21 cellular contexts compared by ENCODE assay signal in genomic region chr7:64651203-64651602, GRCh38. TPM values are rescaled to one million over a fixed set of nuclear protein-coding genes. Genes with fewer than 3 reads are reported as not detected.
A peak's percentile ranks its signal among the peaks of the same experiment; 100 is the strongest.
DNase-seq lines count a peak whose midpoint lies in the region; ATAC-seq, FAIRE-seq and TF ChIP-seq lines count a peak whose summit lies in the region.
"Had no signal": no experiment of that assay in that cellular context is flagged by ENCODE, and none has a peak within 500 bp of the region (broad histone marks: within the 10 kb centered on the region; RNA-seq: fewer than 3 reads in every experiment).

No MANE protein-coding gene starts in this region.

- H4K20me1 ChIP-seq in Karpas-422 (ENCODE audit: insufficient read depth, low read depth, low read length) (no peaks in the 10 kb centered on the region), K562 (replicated peaks; ENCODE audit: control insufficient read depth, insufficient read depth, low read length) (no peaks in the 10 kb centered on the region)

- H2BK5ac ChIP-seq in trophoblast cell (ENCODE audit: low read depth, low read length, poor library complexity) (no peak overlapping the region), mesendoderm (ENCODE audit: low read length) (no peak overlapping the region)

- H2BK12ac ChIP-seq in trophoblast cell (ENCODE audit: low read length): no peak overlapping the region

- DNase-seq in Karpas-422 (peak; percentile 7), K562 (ENCODE audit: extremely low read depth in 1 of 4, low spot score in 3 of 4) (no peak), trophoblast cell (peak; percentile 89 to 92), mesendoderm (no peak), DMS114 treated with DMSO at 0.1 percent for 48 hours (lab: John Stamatoyannopoulos, UW; ENCODE audit: unreplicated experiment) (no peak), AG08395 (ENCODE audit: low spot score) (no peak)
- DNase-seq: Caco-2; CD4-positive, alpha-beta T cell; DMS153; DMS79; GDM1; GOT3; H7; HFFc6 had no signal

- no peak for TF ChIP-seq POLR2A in K562 (conservative IDR thresholded peaks at IDR 0.05)

- H4K5ac ChIP-seq in mesendoderm (ENCODE audit: low read length): no peak overlapping the region

- H3K27ac ChIP-seq in Karpas-422 (ENCODE audit: low read length) (no peak overlapping the region), K562 (ENCODE audit: extremely low read depth, low read depth, low read length) (no peak overlapping the region), trophoblast cell (ENCODE audit: low read depth, low read length) (no peak overlapping the region), mesendoderm (ENCODE audit: low read depth, low read length) (no peak overlapping the region)
- H3K27ac ChIP-seq: C4-2B had no signal

- no TSS peak for BruUV-seq in K562 (replicated peaks; lab: Mats Ljungman, UMichigan)

- in situ Hi-C loops in K562 (cut with MboI): no loop called here

- FAIRE-seq in K562 (lab: Jason Lieb, UNC): no peak
- FAIRE-seq: D721Med, GM12892, GM18507, HTR-8/SVneo had no signal

- H3K9ac ChIP-seq in Karpas-422 (ENCODE audit: low read length) (no peak overlapping the region), K562 (ENCODE audit: insufficient read depth in 1 of 2, low read depth in 2 of 2, low read length in 2 of 2) (no peak overlapping the region), trophoblast cell (ENCODE audit: low read length) (no peak overlapping the region), mesendoderm (ENCODE audit: low read length) (no peak overlapping the region)

- H3K56ac ChIP-seq in mesendoderm (ENCODE audit: low read length): no peak overlapping the region

- 33% methylated on average over 1 of the region's 1 CpG for WGBS in K562 (ENCODE audit: insufficient coverage, low coverage, missing lambda C conversion rate)
- no CpG with 5 or more reads among the region's 1 CpG for WGBS in trophoblast cell (ENCODE audit: extremely low coverage, insufficient coverage, insufficient read length)
- no CpG with 5 or more reads among the region's 1 CpG for WGBS in mesendoderm (ENCODE audit: extremely low coverage, insufficient coverage, low lambda C conversion rate)

- H3K4me2 ChIP-seq in Karpas-422 (ENCODE audit: low read depth, low read length, poor library complexity, severe bottlenecking): no peak overlapping the region
- H3K4me2 ChIP-seq in K562 (ENCODE audit: insufficient read depth, low read length): no peak overlapping the region
- H3K4me2 ChIP-seq in trophoblast cell (ENCODE audit: low read length): no peak overlapping the region
- H3K4me2 ChIP-seq in mesendoderm (ENCODE audit: low read length): no peak overlapping the region

- H3K23ac ChIP-seq in trophoblast cell (ENCODE audit: low read length): no peak overlapping the region
- H3K23ac ChIP-seq in mesendoderm (ENCODE audit: low read length): no peak overlapping the region

- H3K4me1 ChIP-seq in Karpas-422 (ENCODE audit: low read length) (no peaks in the 10 kb centered on the region), K562 (replicated peaks in 1 of 2; ENCODE audit: control insufficient read depth in 2 of 2, insufficient read depth in 2 of 2, low read length in 2 of 2) (no peaks in the 10 kb centered on the region), trophoblast cell (ENCODE audit: control insufficient read depth in 1 of 2, insufficient read depth in 2 of 2, low read length in 2 of 2) (no peaks in the 10 kb centered on the region), mesendoderm (ENCODE audit: control insufficient read depth, low read depth, low read length) (no peaks in the 10 kb centered on the region)
- H3K4me1 ChIP-seq: Caco-2 had no signal

- no peak overlapping the region for H2AFZ ChIP-seq in Karpas-422 (ENCODE audit: low read length)
- no peak overlapping the region for H2AFZ ChIP-seq in K562 (ENCODE audit: low read depth, low read length)
- no peak overlapping the region for H2AFZ ChIP-seq in trophoblast cell (ENCODE audit: insufficient read depth, low read length, poor library complexity)

- no peaks in the 10 kb centered on the region for H3K79me1 ChIP-seq in trophoblast cell (ENCODE audit: low read length)
- no peaks in the 10 kb centered on the region for H3K79me1 ChIP-seq in mesendoderm (ENCODE audit: low read length)

- CTCF ChIA-PET in K562 (lab: Yijun Ruan, JAX; ENCODE audit: low intra/inter-chr PET ratio): no interaction called here

- ATAC-seq in K562 (no peak), esophagus mucosa (peak; percentile 89)
- ATAC-seq: HCT116 had no signal

- no peak for TF ChIP-seq CTCF in K562 (IDR thresholded peaks at IDR 0.05 in 2 of 3, conservative IDR thresholded peaks at IDR 0.05 in 1 of 3; ENCODE audit: insufficient read depth in 2 of 3, low read depth in 1 of 3, low read length in 3 of 3)

- H2AK5ac ChIP-seq in trophoblast cell (ENCODE audit: low read length) (no peak overlapping the region), mesendoderm (ENCODE audit: low read length) (no peak overlapping the region)

- H3K9me3 ChIP-seq in Karpas-422 (ENCODE audit: low read length): no peaks in the 10 kb centered on the region
- no peaks in the 10 kb centered on the region for H3K9me3 ChIP-seq in K562 (replicated peaks; ENCODE audit: control insufficient read depth, insufficient read depth, low read depth, low read length)
- H3K9me3 ChIP-seq in trophoblast cell (ENCODE audit: insufficient read depth, low read depth, low read length): peaks cover 18% of the 10 kb centered on the region
- H3K9me3 ChIP-seq: Caco-2 had no signal

- H3K18ac ChIP-seq in trophoblast cell (ENCODE audit: low read length): no peak overlapping the region
- H3K18ac ChIP-seq in mesendoderm (ENCODE audit: low read length): no peak overlapping the region

- no peak overlapping the region for H3K4ac ChIP-seq in trophoblast cell (ENCODE audit: low read depth, low read length)
- no peak overlapping the region for H3K4ac ChIP-seq in mesendoderm (ENCODE audit: low read depth, low read length)

- H3K14ac ChIP-seq in trophoblast cell (ENCODE audit: low read length): no peak overlapping the region

- H3K9me2 ChIP-seq in Karpas-422 (replicated peaks; ENCODE audit: insufficient read depth, low read length): no peaks in the 10 kb centered on the region

- H3K9me1 ChIP-seq in K562 (ENCODE audit: control insufficient read depth, insufficient read depth, low read length): no peaks in the 10 kb centered on the region

- no peaks in the 10 kb centered on the region for H3K79me2 ChIP-seq in Karpas-422 (ENCODE audit: low read length)
- no peaks in the 10 kb centered on the region for H3K79me2 ChIP-seq in K562 (ENCODE audit: control insufficient read depth, insufficient read depth, low read length)
- no peaks in the 10 kb centered on the region for H3K79me2 ChIP-seq in trophoblast cell (ENCODE audit: control insufficient read depth, insufficient read depth, low read length, poor library complexity)
- no peaks in the 10 kb centered on the region for H3K79me2 ChIP-seq in mesendoderm (ENCODE audit: control insufficient read depth, insufficient read depth, low read length)

- H3K36me3 ChIP-seq in Karpas-422 (ENCODE audit: insufficient read depth, low read length) (no peaks in the 10 kb centered on the region), K562 (ENCODE audit: control insufficient read depth, insufficient read depth, low read length) (no peaks in the 10 kb centered on the region), trophoblast cell (ENCODE audit: control insufficient read depth in 1 of 2, insufficient read depth in 2 of 2, low read length in 2 of 2) (no peaks in the 10 kb centered on the region), mesendoderm (ENCODE audit: control insufficient read depth, insufficient read depth, low read length) (no peaks in the 10 kb centered on the region)

- H3K27me3 ChIP-seq in Karpas-422 (ENCODE audit: low read length) (no peaks in the 10 kb centered on the region), K562 (ENCODE audit: control insufficient read depth in 2 of 2, insufficient read depth in 2 of 2, low read length in 2 of 2) (no peaks in the 10 kb centered on the region), trophoblast cell (ENCODE audit: insufficient read depth, low read length) (no peaks in the 10 kb centered on the region), mesendoderm (ENCODE audit: insufficient read depth, low read length, poor library complexity) (no peaks in the 10 kb centered on the region)

- no peak overlapping the region for H2BK120ac ChIP-seq in trophoblast cell (ENCODE audit: insufficient read depth, low read length, poor library complexity)
- no peak overlapping the region for H2BK120ac ChIP-seq in mesendoderm (ENCODE audit: low read depth, low read length)

- no peak for TF ChIP-seq RAD21 in K562 (CRISPR knock-in tag; conservative IDR thresholded peaks at IDR 0.05 in 1 of 2, IDR thresholded peaks at IDR 0.05 in 1 of 2)

- H4K12ac ChIP-seq in trophoblast cell (ENCODE audit: low read depth, low read length): no peak overlapping the region

- no peak overlapping the region for H4K91ac ChIP-seq in trophoblast cell (ENCODE audit: low read depth, low read length)

- H4K8ac ChIP-seq in trophoblast cell (ENCODE audit: low read depth, low read length) (no peak overlapping the region), mesendoderm (ENCODE audit: low read depth, low read length) (no peak overlapping the region)

- no peak for TF ChIP-seq EP300 in K562 (IDR thresholded peaks at IDR 0.05; ENCODE audit: low read length)

- intact Hi-C loops in K562 (cut with micrococcal nuclease): no loop called here

- POLR2A ChIA-PET in K562 (lab: Yijun Ruan, JAX): no interaction called here

- no peak overlapping the region for H2BK15ac ChIP-seq in mesendoderm (replicated peaks; ENCODE audit: low read depth)

- H3K4me3 ChIP-seq in Karpas-422 (ENCODE audit: low read length) (no peak overlapping the region), K562 (no peak overlapping the region), trophoblast cell (ENCODE audit: low read depth, low read length) (no peak overlapping the region), mesendoderm (ENCODE audit: low read length) (no peak overlapping the region)

RNA-seq across cellular contexts. Expression of gene ZNF107, which starts 14.7 kb away (rescaled TPM):
- 18.1 and 36.7 TPM in 2 replicates for total RNA-seq in Karpas-422 (2014; rRNA removed; shearing (Covaris generic); ENCODE audit: low replicate concordance)
- 13.9 and 28.5 TPM in 2 replicates for total RNA-seq in K562 (2011; cell fraction: chromatin; rRNA removed; ENCODE audit: low replicate concordance)
- 6.3 and 10.4 TPM in 2 replicates for total RNA-seq in K562 (2011; cell fraction: nucleolus; rRNA removed)
- 14.0 and 20.2 TPM in 2 replicates for total RNA-seq in K562 (2011; cell fraction: nucleoplasm; rRNA removed)
- total RNA-seq in K562 (2014; rRNA removed) (5.3 and 7.1 TPM in 2 replicates), K562 (2014; rRNA removed; fragmentation: Illumina TruSeq; extraction: Trizol) (13.2 and 14.5 TPM in 2 replicates), K562 (2015; rRNA removed; fragmentation: Illumina TruSeq; extraction: Trizol) (14.1 and 14.2 TPM in 2 replicates), K562 (2021) (7.7 and 7.9 TPM in 2 replicates), esophagus mucosa (2.3 TPM)
- polyA plus RNA-seq in K562 (2011; rRNA removed) (5.7 and 6.7 TPM in 2 replicates), K562 (2014; fragmentation: Illumina TruSeq; extraction: Trizol) (9.8 and 13.1 TPM in 2 replicates), K562 (2014; fragmentation: Nextera tagmentation; extraction: Ambion mirVana) (1 to 10 TPM; 2.4 to 4.5 TPM), K562 (2014; rRNA removed) (8.9 and 9.3 TPM in 2 replicates)
- 2.7 and 3.2 TPM in 2 replicates for polyA plus RNA-seq in K562 (2011; cell fraction: cytosol; rRNA removed)
- 6.6 and 8.4 TPM in 2 replicates for polyA plus RNA-seq in K562 (2011; cell fraction: nucleus; rRNA removed)
- 4.3 and 5.9 TPM in 2 replicates for polyA plus RNA-seq in K562 (2012)
- 10.5 and 12.3 TPM in 2 replicates for polyA minus RNA-seq in K562 (2011; rRNA and poly(A)+ RNA removed)
- 2.3 and 6.4 TPM in 2 replicates for polyA minus RNA-seq in K562 (2011; cell fraction: cytosol; rRNA and poly(A)+ RNA removed)
- 7.1 and 8.9 TPM in 2 replicates for polyA minus RNA-seq in K562 (2011; cell fraction: nucleus; rRNA and poly(A)+ RNA removed)
- 10.4 and 11.3 TPM in 2 replicates for polyA plus RNA-seq in trophoblast cell (2013)
- polyA plus RNA-seq in mesendoderm (2013, experiment 1 of 2): 19.7 TPM
- polyA plus RNA-seq in mesendoderm (2013, experiment 2 of 2): 19.7 TPM
- total RNA-seq: H7 had no signal

Comparison
In these comparisons a context has a peak if more than half of its experiments do, and no peak if none do; other contexts are left out.
1. DNase-seq: peak in Karpas-422 (single experiment) and trophoblast cell (2 of 2); none in K562 (0 of 4), mesendoderm (single experiment), DMS114 treated with DMSO at 0.1 percent for 48 hours (single experiment) and AG08395 (single experiment).